In the genomic region with DNA sequence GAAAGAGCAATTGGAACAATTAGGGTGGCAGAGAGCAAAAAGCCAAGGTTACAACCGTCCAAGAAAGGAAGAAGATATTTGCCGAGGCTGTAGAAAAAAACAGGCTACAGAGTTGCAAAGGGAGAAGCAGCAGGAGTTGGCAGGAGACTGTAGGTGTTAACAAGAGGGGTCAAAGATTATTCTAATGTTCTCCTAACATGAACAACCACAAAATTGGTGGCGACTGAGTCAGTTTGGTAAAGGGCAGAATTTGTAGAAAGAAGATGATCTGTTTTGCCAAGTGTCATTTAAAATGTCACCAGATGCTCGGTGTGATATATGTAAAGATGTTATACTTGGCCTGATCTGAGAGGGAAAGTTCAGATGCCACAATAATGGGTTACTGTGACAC, we compare ENCODE assay signal across 1 cellular context.
TF ChIP-seq lines count a peak whose summit lies in the region.

No MANE protein-coding gene starts in this region.

TF ChIP-seq in IMR-90, 13 proteins besides CTCF, POLR2A, EP300 and RAD21:
- TF ChIP-seq SMC3 (IDR thresholded peaks at IDR 0.05; ENCODE audit: low read depth, low read length) (no peak), NFE2L2 (IDR thresholded peaks at IDR 0.05; ENCODE audit: low read depth, low read length) (no peak), CHD1 (IDR thresholded peaks at IDR 0.05; ENCODE audit: low read depth, low read length) (0 out of 2 replicates have a peak, but pooled peaks have one; percentile 37), FOS (IDR thresholded peaks at IDR 0.05; ENCODE audit: low read depth, low read length) (no peak), RCOR1 (IDR thresholded peaks at IDR 0.05; ENCODE audit: insufficient replicate concordance, low read length) (no peak), BHLHE40 (IDR thresholded peaks at IDR 0.05; ENCODE audit: low read depth, low read length) (no peak)
- TF ChIP-seq, protein P1, sequence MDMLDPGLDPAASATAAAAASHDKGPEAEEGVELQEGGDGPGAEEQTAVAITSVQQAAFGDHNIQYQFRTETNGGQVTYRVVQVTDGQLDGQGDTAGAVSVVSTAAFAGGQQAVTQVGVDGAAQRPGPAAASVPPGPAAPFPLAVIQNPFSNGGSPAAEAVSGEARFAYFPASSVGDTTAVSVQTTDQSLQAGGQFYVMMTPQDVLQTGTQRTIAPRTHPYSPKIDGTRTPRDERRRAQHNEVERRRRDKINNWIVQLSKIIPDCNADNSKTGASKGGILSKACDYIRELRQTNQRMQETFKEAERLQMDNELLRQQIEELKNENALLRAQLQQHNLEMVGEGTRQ (IDR thresholded peaks at IDR 0.05; ENCODE audit: low read depth, low read length): no peak
